In genomic region chr10:69643779-69644657, GRCh38 we compare ENCODE assay signal across 7 cellular contexts. TPM values are rescaled to one million over a fixed set of nuclear protein-coding genes. Genes with fewer than 3 reads are reported as not detected.
"Had no signal": no experiment of that assay in that cellular context is flagged by ENCODE, and none has a peak within 500 bp of the region (broad histone marks: within the 10 kb centered on the region; RNA-seq: fewer than 3 reads in every experiment).

No MANE protein-coding gene starts in this region.

- H3K27me3 Mint-ChIP-seq: activated naive CD4-positive, alpha-beta T cell treated with anti-CD3 and anti-CD28 coated beads, Interleukin-2, amount 50 U/mL, for 24 hours had no signal

- H3K4me1 Mint-ChIP-seq: activated naive CD4-positive, alpha-beta T cell treated with anti-CD3 and anti-CD28 coated beads, Interleukin-2, amount 50 U/mL, for 24 hours; naive thymus-derived CD4-positive, alpha-beta T cell had no signal

- DNase-seq: activated T-cell treated with anti-CD3 and anti-CD28 coated beads for 4 hours had no signal

- H3K4me3 ChIP-seq: lung had no signal

- H3K4me3 Mint-ChIP-seq: activated naive CD4-positive, alpha-beta T cell treated with anti-CD3 and anti-CD28 coated beads, Interleukin-2, amount 50 U/mL, for 24 hours; endodermal cell; naive thymus-derived CD4-positive, alpha-beta T cell had no signal

- H3K27ac Mint-ChIP-seq: activated naive CD4-positive, alpha-beta T cell treated with anti-CD3 and anti-CD28 coated beads, Interleukin-2, amount 50 U/mL, for 24 hours; activated T-helper 2 cell treated with anti-CD3 and anti-CD28 coated beads, Interferon-gamma antibody, Interleukin-2, Interleukin-4, amounts not matched to agents 10 μg/mL and 5 μg/mL and 100 μg/mL, durations not matched to agents 14 hours and 24 hours and 36 hours; endodermal cell; naive thymus-derived CD4-positive, alpha-beta T cell had no signal

- H3K36me3 Mint-ChIP-seq: activated naive CD4-positive, alpha-beta T cell treated with anti-CD3 and anti-CD28 coated beads, Interleukin-2, amount 50 U/mL, for 24 hours; naive thymus-derived CD4-positive, alpha-beta T cell had no signal

- H3K9me3 Mint-ChIP-seq: activated naive CD4-positive, alpha-beta T cell treated with anti-CD3 and anti-CD28 coated beads, Interleukin-2, amount 50 U/mL, for 24 hours; activated T-helper 2 cell treated with anti-CD3 and anti-CD28 coated beads, Interferon-gamma antibody, Interleukin-2, Interleukin-4, amounts not matched to agents 10 μg/mL and 5 μg/mL and 100 μg/mL, durations not matched to agents 14 hours and 24 hours and 36 hours; endodermal cell had no signal

- ATAC-seq: naive thymus-derived CD4-positive, alpha-beta T cell had no signal

RNA-seq across cellular contexts. Expression of gene FAM241B, which starts 14.0 kb away (rescaled TPM):
- total RNA-seq: mononuclear cell had no signal
